In genomic region chr11:63472372-63472771, GRCh38 we compare ENCODE assay signal across 4 cellular contexts.
A peak's percentile ranks its signal among the peaks of the same experiment; 100 is the strongest.
TF ChIP-seq lines count a peak whose summit lies in the region.

No MANE protein-coding gene starts in this region.

TF ChIP-seq in A549, 52 proteins besides CTCF, POLR2A, EP300 and RAD21:
- TF ChIP-seq ZFP36 (IDR thresholded peaks at IDR 0.05; ENCODE audit: borderline replicate concordance, partially characterized antibody) = no peak
- no peak for TF ChIP-seq BHLHE40 (IDR thresholded peaks at IDR 0.05; ENCODE audit: low read depth, low read length)
- peak; percentile 57 to 78; a peak in 3 of 4 replicates for TF ChIP-seq CEBPB (IDR thresholded peaks at IDR 0.05)
- no peak for TF ChIP-seq TFCP2L1 (CRISPR knock-in tag; IDR thresholded peaks at IDR 0.05)

TF ChIP-seq in HCT116, 20 proteins besides CTCF, POLR2A, EP300 and RAD21:
- TF ChIP-seq ATF3 (IDR thresholded peaks at IDR 0.05) = no peak
- no peak for TF ChIP-seq SP1 (IDR thresholded peaks at IDR 0.05; ENCODE audit: low read depth)
- peak; percentile 44 for TF ChIP-seq CEBPB (IDR thresholded peaks at IDR 0.05; ENCODE audit: low read depth)
- TF ChIP-seq ELF1 (IDR thresholded peaks at IDR 0.05; ENCODE audit: borderline replicate concordance, low read depth) = no peak
TF ChIP-seq in HCT116: peak in this region for 1.

TF ChIP-seq in Ishikawa, 13 proteins besides CTCF, POLR2A, EP300 and RAD21:
- no peak for TF ChIP-seq TAF1 (IDR thresholded peaks at IDR 0.05; ENCODE audit: low read depth)
- TF ChIP-seq EGR1 (IDR thresholded peaks at IDR 0.05) = no peak
- TF ChIP-seq YY1 (IDR thresholded peaks at IDR 0.05; ENCODE audit: low read depth) = no peak
- peak; percentile 74 for TF ChIP-seq CEBPB (IDR thresholded peaks at IDR 0.05)
TF ChIP-seq in Ishikawa: peak in this region for 1.

TF ChIP-seq in K562, 482 proteins besides CTCF, POLR2A, EP300 and RAD21:
- TF ChIP-seq KLF13 (tag; IDR thresholded peaks at IDR 0.05; ENCODE audit: borderline replicate concordance, low read depth) = no peak
- no peak for TF ChIP-seq ZNF766 (CRISPR knock-in tag; conservative IDR thresholded peaks at IDR 0.05)
- no peak for TF ChIP-seq ZMIZ1 (IDR thresholded peaks at IDR 0.05; ENCODE audit: low read depth in 2 of 2, low read length in 2 of 2)
- TF ChIP-seq RFX7 (CRISPR knock-in tag; IDR thresholded peaks at IDR 0.05) = no peak
- no peak for TF ChIP-seq PRPF4 (IDR thresholded peaks at IDR 0.05; ENCODE audit: insufficient read depth, low read depth, low read length, poor library complexity, severe bottlenecking)
- no peak for TF ChIP-seq SMAD4 (CRISPR knock-in tag; conservative IDR thresholded peaks at IDR 0.05)
- no peak for TF ChIP-seq ELF2 (CRISPR knock-in tag; IDR thresholded peaks at IDR 0.05)
- peak; percentile 90 for TF ChIP-seq CEBPB (tag; IDR thresholded peaks at IDR 0.05)
- no peak for TF ChIP-seq DACH1 (IDR thresholded peaks at IDR 0.05; ENCODE audit: partially characterized antibody)
- no peak for TF ChIP-seq MLLT1 (IDR thresholded peaks at IDR 0.05)
- no peak for TF ChIP-seq SMAD3 (CRISPR knock-in tag; conservative IDR thresholded peaks at IDR 0.05)
- no peak for TF ChIP-seq SRSF7 (optimal IDR thresholded peaks at IDR 0.05; ENCODE audit: low read depth, low read length)
- no peak for TF ChIP-seq KDM5B (IDR thresholded peaks at IDR 0.05; ENCODE audit: insufficient replicate concordance, low read depth, low read length)
- TF ChIP-seq CEBPG (CRISPR knock-in tag; IDR thresholded peaks at IDR 0.05) = no peak
- TF ChIP-seq CEBPG (tag; conservative IDR thresholded peaks at IDR 0.05 in 1 of 2, IDR thresholded peaks at IDR 0.05 in 1 of 2) = peak; percentile 67 to 91
- no peak for TF ChIP-seq RNF219 (CRISPR knock-in tag; IDR thresholded peaks at IDR 0.05)
- no peak for TF ChIP-seq GTF2E2 (tag; IDR thresholded peaks at IDR 0.05)
